In the genomic region with DNA sequence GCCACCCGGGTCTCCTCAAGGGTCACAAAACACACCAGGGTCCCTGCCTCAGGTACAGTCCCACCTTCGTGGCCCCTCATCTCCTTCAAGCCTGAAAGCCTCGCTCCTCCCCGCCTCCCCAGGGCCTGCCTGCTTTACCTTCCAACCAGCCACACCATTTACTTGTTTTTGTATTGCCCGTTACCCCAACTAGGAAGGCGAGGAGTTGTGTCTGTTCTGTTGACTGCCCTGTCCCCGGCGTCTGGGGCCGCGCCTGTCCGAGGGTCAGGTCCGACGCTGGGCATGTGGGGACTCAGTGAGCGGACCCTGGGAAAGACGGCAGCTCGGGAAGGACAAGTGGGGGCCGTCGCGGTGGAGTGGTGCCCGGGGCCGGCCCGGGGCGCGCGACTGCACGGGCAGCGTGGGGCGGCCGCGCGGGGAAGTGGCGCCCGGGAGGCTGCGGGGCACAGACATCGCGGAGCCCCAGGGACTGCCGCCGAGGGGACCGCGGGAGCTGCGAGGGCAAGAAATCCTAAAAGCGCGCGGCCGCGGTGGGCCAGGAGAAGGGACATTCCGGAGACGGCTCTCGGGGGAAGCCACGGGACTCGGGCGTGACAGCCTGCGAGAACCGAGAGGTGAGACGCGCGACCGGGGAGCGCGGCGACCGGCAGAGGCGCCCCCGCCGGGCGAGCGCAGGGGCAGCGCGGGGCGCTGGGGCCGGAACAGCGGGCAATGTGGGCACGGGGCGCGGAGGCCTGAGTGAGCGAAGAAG, we compare ENCODE assay signal across 1 cellular context.
TF ChIP-seq lines count a peak whose summit lies in the region.

No MANE protein-coding gene starts in this region.

TF ChIP-seq in HepG2, 621 proteins besides CTCF, POLR2A, EP300 and RAD21 (continued from another document and continues in another):
- TF ChIP-seq, protein P1, sequence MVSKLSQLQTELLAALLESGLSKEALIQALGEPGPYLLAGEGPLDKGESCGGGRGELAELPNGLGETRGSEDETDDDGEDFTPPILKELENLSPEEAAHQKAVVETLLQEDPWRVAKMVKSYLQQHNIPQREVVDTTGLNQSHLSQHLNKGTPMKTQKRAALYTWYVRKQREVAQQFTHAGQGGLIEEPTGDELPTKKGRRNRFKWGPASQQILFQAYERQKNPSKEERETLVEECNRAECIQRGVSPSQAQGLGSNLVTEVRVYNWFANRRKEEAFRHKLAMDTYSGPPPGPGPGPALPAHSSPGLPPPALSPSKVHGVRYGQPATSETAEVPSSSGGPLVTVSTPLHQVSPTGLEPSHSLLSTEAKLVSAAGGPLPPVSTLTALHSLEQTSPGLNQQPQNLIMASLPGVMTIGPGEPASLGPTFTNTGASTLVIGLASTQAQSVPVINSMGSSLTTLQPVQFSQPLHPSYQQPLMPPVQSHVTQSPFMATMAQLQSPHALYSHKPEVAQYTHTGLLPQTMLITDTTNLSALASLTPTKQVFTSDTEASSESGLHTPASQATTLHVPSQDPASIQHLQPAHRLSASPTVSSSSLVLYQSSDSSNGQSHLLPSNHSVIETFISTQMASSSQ (IDR thresholded peaks at IDR 0.05; ENCODE audit: low read depth), result no peak
- TF ChIP-seq, protein P1 (CRISPR knock-in tag; IDR thresholded peaks at IDR 0.05; ENCODE audit: borderline replicate concordance), result no peak
- no peak for TF ChIP-seq REXO4 (CRISPR knock-in tag; IDR thresholded peaks at IDR 0.05; ENCODE audit: borderline replicate concordance)
- TF ChIP-seq, protein P2, sequence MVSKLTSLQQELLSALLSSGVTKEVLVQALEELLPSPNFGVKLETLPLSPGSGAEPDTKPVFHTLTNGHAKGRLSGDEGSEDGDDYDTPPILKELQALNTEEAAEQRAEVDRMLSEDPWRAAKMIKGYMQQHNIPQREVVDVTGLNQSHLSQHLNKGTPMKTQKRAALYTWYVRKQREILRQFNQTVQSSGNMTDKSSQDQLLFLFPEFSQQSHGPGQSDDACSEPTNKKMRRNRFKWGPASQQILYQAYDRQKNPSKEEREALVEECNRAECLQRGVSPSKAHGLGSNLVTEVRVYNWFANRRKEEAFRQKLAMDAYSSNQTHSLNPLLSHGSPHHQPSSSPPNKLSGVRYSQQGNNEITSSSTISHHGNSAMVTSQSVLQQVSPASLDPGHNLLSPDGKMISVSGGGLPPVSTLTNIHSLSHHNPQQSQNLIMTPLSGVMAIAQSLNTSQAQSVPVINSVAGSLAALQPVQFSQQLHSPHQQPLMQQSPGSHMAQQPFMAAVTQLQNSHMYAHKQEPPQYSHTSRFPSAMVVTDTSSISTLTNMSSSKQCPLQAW (CRISPR knock-in tag; IDR thresholded peaks at IDR 0.05), result 0 out of 2 replicates have a peak, but pooled peaks have one; percentile 9
- TF ChIP-seq MTA1 (CRISPR knock-in tag; IDR thresholded peaks at IDR 0.05; ENCODE audit: borderline replicate concordance), result 0 out of 2 replicates have a peak, but pooled peaks have one; percentile 55
- TF ChIP-seq, protein P3, sequence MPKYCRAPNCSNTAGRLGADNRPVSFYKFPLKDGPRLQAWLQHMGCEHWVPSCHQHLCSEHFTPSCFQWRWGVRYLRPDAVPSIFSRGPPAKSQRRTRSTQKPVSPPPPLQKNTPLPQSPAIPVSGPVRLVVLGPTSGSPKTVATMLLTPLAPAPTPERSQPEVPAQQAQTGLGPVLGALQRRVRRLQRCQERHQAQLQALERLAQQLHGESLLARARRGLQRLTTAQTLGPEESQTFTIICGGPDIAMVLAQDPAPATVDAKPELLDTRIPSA (CRISPR knock-in tag; IDR thresholded peaks at IDR 0.05; ENCODE audit: borderline replicate concordance), result no peak
- TF ChIP-seq NONO (IDR thresholded peaks at IDR 0.05), result no peak
- TF ChIP-seq NONO (CRISPR knock-in tag; conservative IDR thresholded peaks at IDR 0.05), result no peak
- TF ChIP-seq ZNF432 (CRISPR knock-in tag; IDR thresholded peaks at IDR 0.05; ENCODE audit: borderline replicate concordance), result no peak
- 0 out of 2 replicates have a peak, but pooled peaks have one; percentile 27 for TF ChIP-seq ZNF329 (CRISPR knock-in tag; IDR thresholded peaks at IDR 0.05; ENCODE audit: low read depth)
- TF ChIP-seq ZNF724P (CRISPR knock-in tag; IDR thresholded peaks at IDR 0.05; ENCODE audit: borderline replicate concordance), result peak; percentile 89; the same call in 1 of the 2 replicates
- TF ChIP-seq, protein P4, sequence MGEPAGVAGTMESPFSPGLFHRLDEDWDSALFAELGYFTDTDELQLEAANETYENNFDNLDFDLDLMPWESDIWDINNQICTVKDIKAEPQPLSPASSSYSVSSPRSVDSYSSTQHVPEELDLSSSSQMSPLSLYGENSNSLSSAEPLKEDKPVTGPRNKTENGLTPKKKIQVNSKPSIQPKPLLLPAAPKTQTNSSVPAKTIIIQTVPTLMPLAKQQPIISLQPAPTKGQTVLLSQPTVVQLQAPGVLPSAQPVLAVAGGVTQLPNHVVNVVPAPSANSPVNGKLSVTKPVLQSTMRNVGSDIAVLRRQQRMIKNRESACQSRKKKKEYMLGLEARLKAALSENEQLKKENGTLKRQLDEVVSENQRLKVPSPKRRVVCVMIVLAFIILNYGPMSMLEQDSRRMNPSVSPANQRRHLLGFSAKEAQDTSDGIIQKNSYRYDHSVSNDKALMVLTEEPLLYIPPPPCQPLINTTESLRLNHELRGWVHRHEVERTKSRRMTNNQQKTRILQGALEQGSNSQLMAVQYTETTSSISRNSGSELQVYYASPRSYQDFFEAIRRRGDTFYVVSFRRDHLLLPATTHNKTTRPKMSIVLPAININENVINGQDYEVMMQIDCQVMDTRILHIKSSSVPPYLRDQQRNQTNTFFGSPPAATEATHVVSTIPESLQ (CRISPR knock-in tag; conservative IDR thresholded peaks at IDR 0.05), result no peak
- TF ChIP-seq SRSF9 (IDR thresholded peaks at IDR 0.05; ENCODE audit: borderline replicate concordance, insufficient read depth, low read depth, low read length, poor library complexity, severe bottlenecking), result no peak
- peak; percentile 63; the same call in 1 of the 2 replicates for TF ChIP-seq RNF2 (conservative IDR thresholded peaks at IDR 0.05; ENCODE audit: low read depth)
- 0 out of 2 replicates have a peak, but pooled peaks have one; percentile 5 for TF ChIP-seq ARID3A (IDR thresholded peaks at IDR 0.05; ENCODE audit: low read depth, low read length)
- 0 out of 2 replicates have a peak, but pooled peaks have one; percentile 26 for TF ChIP-seq MEF2D (CRISPR knock-in tag; IDR thresholded peaks at IDR 0.05)
- TF ChIP-seq CAMTA2 (CRISPR knock-in tag; IDR thresholded peaks at IDR 0.05; ENCODE audit: borderline replicate concordance), result peak; percentile 69
- 0 out of 2 replicates have a peak, but pooled peaks have one; percentile 71 for TF ChIP-seq ZNF782 (CRISPR knock-in tag; IDR thresholded peaks at IDR 0.05; ENCODE audit: borderline replicate concordance)
- TF ChIP-seq ZFAT (CRISPR knock-in tag; conservative IDR thresholded peaks at IDR 0.05), result peak; percentile 71; the same call in 1 of the 2 replicates
- TF ChIP-seq, protein P5, sequence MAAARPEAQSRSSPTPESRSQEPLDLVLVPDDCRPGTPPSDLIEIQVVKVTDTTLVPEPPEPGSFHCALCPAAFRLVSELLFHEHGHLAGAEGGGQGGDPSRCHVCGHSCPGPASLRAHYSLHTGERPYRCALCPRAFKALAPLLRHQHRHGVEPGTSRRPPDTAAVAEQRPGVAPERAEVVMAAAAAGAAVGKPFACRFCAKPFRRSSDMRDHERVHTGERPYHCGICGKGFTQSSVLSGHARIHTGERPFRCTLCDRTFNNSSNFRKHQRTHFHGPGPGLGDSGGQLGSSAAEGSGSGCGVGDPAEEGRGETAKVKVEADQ (CRISPR knock-in tag; IDR thresholded peaks at IDR 0.05; ENCODE audit: borderline replicate concordance), result peak; percentile 36
- 0 out of 2 replicates have a peak, but pooled peaks have one; percentile 58 for TF ChIP-seq RBFOX2 (IDR thresholded peaks at IDR 0.05; ENCODE audit: low read depth, low read length)
- TF ChIP-seq, protein P6, sequence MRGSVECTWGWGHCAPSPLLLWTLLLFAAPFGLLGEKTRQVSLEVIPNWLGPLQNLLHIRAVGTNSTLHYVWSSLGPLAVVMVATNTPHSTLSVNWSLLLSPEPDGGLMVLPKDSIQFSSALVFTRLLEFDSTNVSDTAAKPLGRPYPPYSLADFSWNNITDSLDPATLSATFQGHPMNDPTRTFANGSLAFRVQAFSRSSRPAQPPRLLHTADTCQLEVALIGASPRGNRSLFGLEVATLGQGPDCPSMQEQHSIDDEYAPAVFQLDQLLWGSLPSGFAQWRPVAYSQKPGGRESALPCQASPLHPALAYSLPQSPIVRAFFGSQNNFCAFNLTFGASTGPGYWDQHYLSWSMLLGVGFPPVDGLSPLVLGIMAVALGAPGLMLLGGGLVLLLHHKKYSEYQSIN (CRISPR knock-in tag; IDR thresholded peaks at IDR 0.05; ENCODE audit: borderline replicate concordance), result no peak
- TF ChIP-seq, protein P7, sequence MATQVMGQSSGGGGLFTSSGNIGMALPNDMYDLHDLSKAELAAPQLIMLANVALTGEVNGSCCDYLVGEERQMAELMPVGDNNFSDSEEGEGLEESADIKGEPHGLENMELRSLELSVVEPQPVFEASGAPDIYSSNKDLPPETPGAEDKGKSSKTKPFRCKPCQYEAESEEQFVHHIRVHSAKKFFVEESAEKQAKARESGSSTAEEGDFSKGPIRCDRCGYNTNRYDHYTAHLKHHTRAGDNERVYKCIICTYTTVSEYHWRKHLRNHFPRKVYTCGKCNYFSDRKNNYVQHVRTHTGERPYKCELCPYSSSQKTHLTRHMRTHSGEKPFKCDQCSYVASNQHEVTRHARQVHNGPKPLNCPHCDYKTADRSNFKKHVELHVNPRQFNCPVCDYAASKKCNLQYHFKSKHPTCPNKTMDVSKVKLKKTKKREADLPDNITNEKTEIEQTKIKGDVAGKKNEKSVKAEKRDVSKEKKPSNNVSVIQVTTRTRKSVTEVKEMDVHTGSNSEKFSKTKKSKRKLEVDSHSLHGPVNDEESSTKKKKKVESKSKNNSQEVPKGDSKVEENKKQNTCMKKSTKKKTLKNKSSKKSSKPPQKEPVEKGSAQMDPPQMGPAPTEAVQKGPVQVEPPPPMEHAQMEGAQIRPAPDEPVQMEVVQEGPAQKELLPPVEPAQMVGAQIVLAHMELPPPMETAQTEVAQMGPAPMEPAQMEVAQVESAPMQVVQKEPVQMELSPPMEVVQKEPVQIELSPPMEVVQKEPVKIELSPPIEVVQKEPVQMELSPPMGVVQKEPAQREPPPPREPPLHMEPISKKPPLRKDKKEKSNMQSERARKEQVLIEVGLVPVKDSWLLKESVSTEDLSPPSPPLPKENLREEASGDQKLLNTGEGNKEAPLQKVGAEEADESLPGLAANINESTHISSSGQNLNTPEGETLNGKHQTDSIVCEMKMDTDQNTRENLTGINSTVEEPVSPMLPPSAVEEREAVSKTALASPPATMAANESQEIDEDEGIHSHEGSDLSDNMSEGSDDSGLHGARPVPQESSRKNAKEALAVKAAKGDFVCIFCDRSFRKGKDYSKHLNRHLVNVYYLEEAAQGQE (IDR thresholded peaks at IDR 0.05; ENCODE audit: borderline replicate concordance in 1 of 2, low read depth in 1 of 2, low read length in 2 of 2), result no peak
- TF ChIP-seq, protein P8, sequence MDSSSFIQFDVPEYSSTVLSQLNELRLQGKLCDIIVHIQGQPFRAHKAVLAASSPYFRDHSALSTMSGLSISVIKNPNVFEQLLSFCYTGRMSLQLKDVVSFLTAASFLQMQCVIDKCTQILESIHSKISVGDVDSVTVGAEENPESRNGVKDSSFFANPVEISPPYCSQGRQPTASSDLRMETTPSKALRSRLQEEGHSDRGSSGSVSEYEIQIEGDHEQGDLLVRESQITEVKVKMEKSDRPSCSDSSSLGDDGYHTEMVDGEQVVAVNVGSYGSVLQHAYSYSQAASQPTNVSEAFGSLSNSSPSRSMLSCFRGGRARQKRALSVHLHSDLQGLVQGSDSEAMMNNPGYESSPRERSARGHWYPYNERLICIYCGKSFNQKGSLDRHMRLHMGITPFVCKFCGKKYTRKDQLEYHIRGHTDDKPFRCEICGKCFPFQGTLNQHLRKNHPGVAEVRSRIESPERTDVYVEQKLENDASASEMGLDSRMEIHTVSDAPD (CRISPR knock-in tag; IDR thresholded peaks at IDR 0.05), result no peak
- TF ChIP-seq ZFP62 (CRISPR knock-in tag; IDR thresholded peaks at IDR 0.05), result 0 out of 2 replicates have a peak, but pooled peaks have one; percentile 32
- TF ChIP-seq MTF1 (CRISPR knock-in tag; IDR thresholded peaks at IDR 0.05), result no peak
- peak; percentile 62 for TF ChIP-seq ZNF563 (CRISPR knock-in tag; IDR thresholded peaks at IDR 0.05)
- no peak for TF ChIP-seq DBP (CRISPR knock-in tag; IDR thresholded peaks at IDR 0.05; ENCODE audit: not compliant biosample characterization)
- 0 out of 2 replicates have a peak, but pooled peaks have one; percentile 15 for TF ChIP-seq ZNF761 (CRISPR knock-in tag; conservative IDR thresholded peaks at IDR 0.05)
- 0 out of 2 replicates have a peak, but pooled peaks have one; percentile 57 for TF ChIP-seq ZNF598 (CRISPR knock-in tag; IDR thresholded peaks at IDR 0.05; ENCODE audit: borderline replicate concordance)
- TF ChIP-seq ZNF10 (CRISPR knock-in tag; IDR thresholded peaks at IDR 0.05; ENCODE audit: borderline replicate concordance, low read depth), result no peak
- 0 out of 2 replicates have a peak, but pooled peaks have one; percentile 50 for TF ChIP-seq ZNF773 (CRISPR knock-in tag; IDR thresholded peaks at IDR 0.05; ENCODE audit: borderline replicate concordance)
- 0 out of 2 replicates have a peak, but pooled peaks have one; percentile 73 for TF ChIP-seq PAWR (CRISPR knock-in tag; IDR thresholded peaks at IDR 0.05; ENCODE audit: borderline replicate concordance)
- TF ChIP-seq ZNF180 (CRISPR knock-in tag; IDR thresholded peaks at IDR 0.05; ENCODE audit: borderline replicate concordance, low read depth), result no peak
